In genomic region chr7:8260871-8261707, GRCh38 we compare ENCODE assay signal across 8 cellular contexts. TPM values are rescaled to one million over a fixed set of nuclear protein-coding genes. Genes with fewer than 3 reads are reported as not detected.
DNase-seq lines count a peak whose midpoint lies in the region; ATAC-seq and TF ChIP-seq lines count a peak whose summit lies in the region.

No MANE protein-coding gene starts in this region.

- CTCF ChIA-PET in activated CD8-positive, alpha-beta T cell treated with anti-CD3 and anti-CD28 coated beads for 36 hours (lab: Charles Lee), result interaction anchor here (0.9 kb wide), 1 partner anchor 11 kb away, joined by 3 read pairs; no protein-coding TSS in a partner anchor
- CTCF ChIA-PET in naive thymus-derived CD4-positive, alpha-beta T cell (lab: Charles Lee), result no interaction called here

- intact Hi-C loops in activated CD8-positive, alpha-beta T cell treated with anti-CD3 and anti-CD28 coated beads for 36 hours (cut with micrococcal nuclease), result no loop called here
- intact Hi-C loops in naive thymus-derived CD4-positive, alpha-beta T cell (cut with micrococcal nuclease), result no loop called here
- intact Hi-C loops in aorta (cut with DNase I), result no loop called here

- peak overlapping the region; percentile 34 for H3K4me3 ChIP-seq in fibroblast of pulmonary artery (replicated peaks; ENCODE audit: low read depth, low read length)
- no peak overlapping the region for H3K4me3 ChIP-seq in naive thymus-derived CD4-positive, alpha-beta T cell (ENCODE audit: low read length)
- H3K4me3 ChIP-seq in aorta (ENCODE audit: low read length in 2 of 2), result peak overlapping the region in 1 of 2 donors; percentile 40

- H3K4me1 ChIP-seq in naive thymus-derived CD4-positive, alpha-beta T cell (ENCODE audit: control insufficient read depth in 2 of 2, insufficient read depth in 2 of 2, low read length in 2 of 2), result peaks cover 0 to 5% of the 10 kb centered on the region in 2 donors
- no peaks in the 10 kb centered on the region for H3K4me1 ChIP-seq in aorta (ENCODE audit: control insufficient read depth in 1 of 2, insufficient read depth in 2 of 2, low read length in 2 of 2)

- no peak overlapping the region for H3K27ac ChIP-seq in naive thymus-derived CD4-positive, alpha-beta T cell (ENCODE audit: low read depth, low read length)
- no peak overlapping the region for H3K27ac ChIP-seq in aorta (ENCODE audit: low read depth in 1 of 2, low read length in 2 of 2)

- H3K9me3 ChIP-seq in naive thymus-derived CD4-positive, alpha-beta T cell (ENCODE audit: control insufficient read depth in 2 of 3, low read length in 3 of 3), result peaks cover 0 to 3% (median 0%) of the 10 kb centered on the region in 3 experiments
- peaks cover 4% of the 10 kb centered on the region for H3K9me3 ChIP-seq in aorta (ENCODE audit: control insufficient read depth, low read length)

- no peaks in the 10 kb centered on the region for H3K36me3 ChIP-seq in naive thymus-derived CD4-positive, alpha-beta T cell (ENCODE audit: control insufficient read depth in 2 of 3, insufficient read depth in 3 of 3, low read length in 3 of 3)
- H3K36me3 ChIP-seq in aorta (ENCODE audit: control insufficient read depth in 1 of 2, insufficient read depth in 2 of 2, low read length in 1 of 2), result no peaks in the 10 kb centered on the region

- no peaks in the 10 kb centered on the region for H3K9me3 Mint-ChIP-seq in activated CD8-positive, alpha-beta T cell treated with anti-CD3 and anti-CD28 coated beads for 36 hours
- H3K9me3 Mint-ChIP-seq in naive thymus-derived CD4-positive, alpha-beta T cell, result peaks cover 0 to 5% (median 0%) of the 10 kb centered on the region in 11 donors

- H3K4me1 Mint-ChIP-seq in activated CD8-positive, alpha-beta T cell treated with anti-CD3 and anti-CD28 coated beads for 36 hours (ENCODE audit: low read depth), result peaks cover 6% of the 10 kb centered on the region
- H3K4me1 Mint-ChIP-seq in naive thymus-derived CD4-positive, alpha-beta T cell, result peaks cover 4 to 17% (median 10%) of the 10 kb centered on the region in 7 donors

- ATAC-seq in GM21723 (IDR thresholded peaks at IDR 0.05; ENCODE audit: unreplicated experiment) (peak; percentile 24), aorta (ENCODE audit: low FRiP score) (peak; percentile 42), HG02981 (IDR thresholded peaks at IDR 0.05; ENCODE audit: unreplicated experiment) (no peak)
- ATAC-seq in activated CD8-positive, alpha-beta T cell treated with anti-CD3 and anti-CD28 coated beads for 36 hours, result peak; percentile 37
- no peak for ATAC-seq in naive thymus-derived CD4-positive, alpha-beta T cell

- DNase-seq in DMS79 (lab: John Stamatoyannopoulos, UW) (peak; percentile 10), NCI-H146 treated with DMSO at 0.1 percent for 48 hours (lab: John Stamatoyannopoulos, UW; ENCODE audit: unreplicated experiment) (peak; percentile 62), fibroblast of pulmonary artery (ENCODE audit: low read depth) (no peak), aorta (peak; percentile 62 to 80)
- DNase-seq in activated CD8-positive, alpha-beta T cell treated with anti-CD3 and anti-CD28 coated beads for 36 hours, result peak; percentile 26
- DNase-seq in naive thymus-derived CD4-positive, alpha-beta T cell, result peak in 1 of 9 donors; percentile 25

- TF ChIP-seq CTCF in activated CD8-positive, alpha-beta T cell treated with anti-CD3 and anti-CD28 coated beads for 36 hours (IDR thresholded peaks at IDR 0.05), result no peak
- no peak for TF ChIP-seq CTCF in fibroblast of pulmonary artery (IDR thresholded peaks at IDR 0.05; ENCODE audit: low read length, missing control alignments)

- H3K27ac Mint-ChIP-seq in activated CD8-positive, alpha-beta T cell treated with anti-CD3 and anti-CD28 coated beads for 36 hours, result no peak overlapping the region
- H3K27ac Mint-ChIP-seq in naive thymus-derived CD4-positive, alpha-beta T cell, result no peak overlapping the region

- POLR2A ChIA-PET in activated CD8-positive, alpha-beta T cell treated with anti-CD3 and anti-CD28 coated beads for 36 hours (lab: Charles Lee), result interaction anchor here (0.6 kb wide), 1 partner anchor 394 kb away, joined by 3 read pairs; no protein-coding TSS in a partner anchor
- POLR2A ChIA-PET in naive thymus-derived CD4-positive, alpha-beta T cell (lab: Charles Lee), result interaction anchor here (0.8 kb wide), 1 partner anchor 11 kb away, joined by 4 read pairs; no protein-coding TSS in a partner anchor

- 12 to 16% methylated on average over 26 to 32 of the region's 32 CpGs for WGBS in aorta, 2 donors

- peaks cover 55% of the 10 kb centered on the region for H3K27me3 Mint-ChIP-seq in activated CD8-positive, alpha-beta T cell treated with anti-CD3 and anti-CD28 coated beads for 36 hours
- peaks cover 49 to 67% (median 52%) of the 10 kb centered on the region in 5 donors for H3K27me3 Mint-ChIP-seq in naive thymus-derived CD4-positive, alpha-beta T cell

- no peaks in the 10 kb centered on the region for H3K36me3 Mint-ChIP-seq in activated CD8-positive, alpha-beta T cell treated with anti-CD3 and anti-CD28 coated beads for 36 hours (ENCODE audit: low read depth)
- H3K36me3 Mint-ChIP-seq in naive thymus-derived CD4-positive, alpha-beta T cell, result no peaks in the 10 kb centered on the region

- peaks cover 0 to 4% of the 10 kb centered on the region in 2 donors for H3K27me3 ChIP-seq in naive thymus-derived CD4-positive, alpha-beta T cell (ENCODE audit: control insufficient read depth in 2 of 2, insufficient read depth in 2 of 2, low read length in 2 of 2)
- H3K27me3 ChIP-seq in aorta (ENCODE audit: control insufficient read depth in 1 of 2, insufficient read depth in 2 of 2, low read length in 1 of 2), result peaks cover 0 to 3% of the 10 kb centered on the region in 2 donors

- H3K4me3 Mint-ChIP-seq in activated CD8-positive, alpha-beta T cell treated with anti-CD3 and anti-CD28 coated beads for 36 hours, result peak overlapping the region; percentile 67
- peak overlapping the region; percentile 45 to 82 (median 72) for H3K4me3 Mint-ChIP-seq in naive thymus-derived CD4-positive, alpha-beta T cell

RNA-seq across cellular contexts. Expression of gene ICA1, which starts 0.9 kb away (rescaled TPM):
- total RNA-seq in activated CD8-positive, alpha-beta T cell treated with anti-CD3 and anti-CD28 coated beads for 36 hours, result 1 to 10 TPM in 1 of 2 experiments, under 1 TPM in 1; 0.34 to 1.3 TPM
- 1 to 10 TPM in 3 of 5 experiments, under 1 TPM in 1, not detected in 1; 0.92 to 5.8 (median 3.4) TPM for total RNA-seq in naive thymus-derived CD4-positive, alpha-beta T cell
- polyA plus RNA-seq in naive thymus-derived CD4-positive, alpha-beta T cell, result under 1 TPM; 0.46 to 0.75 TPM
- total RNA-seq in aorta, result 10 to 100 TPM; 15.9 to 31.1 TPM
- polyA plus RNA-seq in aorta, result 10 to 100 TPM in 1 of 2 donors, 1 to 10 TPM in 1; 1.5 to 14.5 TPM

Comparison
In these comparisons a context has a peak if more than half of its experiments do, and no peak if none do; other contexts are left out.
1. ATAC-seq: peak in GM21723 (single experiment), activated CD8-positive, alpha-beta T cell treated with anti-CD3 and anti-CD28 coated beads for 36 hours (single experiment) and aorta (single experiment); none in naive thymus-derived CD4-positive, alpha-beta T cell (single experiment) and HG02981 (single experiment).